In the genomic region with DNA sequence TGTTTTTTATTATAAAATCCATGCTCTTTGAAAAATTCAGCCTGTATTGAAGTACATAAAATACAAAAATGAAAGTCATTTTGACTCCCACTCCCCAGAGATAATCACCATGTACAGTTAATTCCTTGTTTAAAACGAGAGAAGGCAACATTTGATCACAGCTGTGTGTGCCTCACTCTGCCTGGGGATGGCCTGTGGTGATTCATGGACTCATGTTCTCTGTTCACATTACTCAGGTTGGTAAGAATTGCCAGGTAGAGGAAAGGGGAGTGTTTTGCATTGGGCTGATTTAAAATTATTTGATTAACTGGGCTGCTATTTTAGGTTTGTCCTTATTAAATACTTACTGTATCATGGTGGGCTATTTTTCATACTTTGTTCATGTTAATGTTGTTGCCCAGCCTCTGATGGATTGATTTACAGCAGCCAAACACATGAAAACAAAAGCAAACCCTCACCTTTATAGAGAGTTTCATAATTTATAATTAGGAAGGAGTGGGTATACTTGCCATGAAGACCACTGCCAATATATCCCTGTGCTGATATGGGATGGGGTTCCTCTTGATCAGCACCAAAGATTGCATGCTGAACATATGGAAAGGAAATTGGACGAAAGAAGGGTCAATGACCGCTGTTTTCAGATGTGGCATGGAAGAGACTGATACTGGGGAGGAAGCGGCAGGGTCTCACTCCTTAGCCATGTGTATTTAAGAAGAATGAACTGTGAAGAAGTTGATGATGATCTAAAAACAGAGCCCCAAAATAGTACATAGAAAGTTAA, we compare ENCODE assay signal across 2 cellular contexts.
TF ChIP-seq lines count a peak whose summit lies in the region.

No MANE protein-coding gene starts in this region.

TF ChIP-seq in SK-N-SH, 30 proteins besides CTCF, POLR2A, EP300 and RAD21 (continued from another document):
- TF ChIP-seq MEF2A (IDR thresholded peaks at IDR 0.05; ENCODE audit: borderline replicate concordance, low read depth) (no peak), TCF12 (IDR thresholded peaks at IDR 0.05) (no peak)

TF ChIP-seq in SK-N-SH treated with all-trans-retinoic acid at 6 μM for 48 hours, 23 proteins besides CTCF, POLR2A, EP300 and RAD21 (continued from another document):
- TF ChIP-seq ZC3H10 (CRISPR knock-in tag; IDR thresholded peaks at IDR 0.05) (no peak), ZNF8 (CRISPR knock-in tag; IDR thresholded peaks at IDR 0.05) (no peak)
- TF ChIP-seq, protein P1, sequence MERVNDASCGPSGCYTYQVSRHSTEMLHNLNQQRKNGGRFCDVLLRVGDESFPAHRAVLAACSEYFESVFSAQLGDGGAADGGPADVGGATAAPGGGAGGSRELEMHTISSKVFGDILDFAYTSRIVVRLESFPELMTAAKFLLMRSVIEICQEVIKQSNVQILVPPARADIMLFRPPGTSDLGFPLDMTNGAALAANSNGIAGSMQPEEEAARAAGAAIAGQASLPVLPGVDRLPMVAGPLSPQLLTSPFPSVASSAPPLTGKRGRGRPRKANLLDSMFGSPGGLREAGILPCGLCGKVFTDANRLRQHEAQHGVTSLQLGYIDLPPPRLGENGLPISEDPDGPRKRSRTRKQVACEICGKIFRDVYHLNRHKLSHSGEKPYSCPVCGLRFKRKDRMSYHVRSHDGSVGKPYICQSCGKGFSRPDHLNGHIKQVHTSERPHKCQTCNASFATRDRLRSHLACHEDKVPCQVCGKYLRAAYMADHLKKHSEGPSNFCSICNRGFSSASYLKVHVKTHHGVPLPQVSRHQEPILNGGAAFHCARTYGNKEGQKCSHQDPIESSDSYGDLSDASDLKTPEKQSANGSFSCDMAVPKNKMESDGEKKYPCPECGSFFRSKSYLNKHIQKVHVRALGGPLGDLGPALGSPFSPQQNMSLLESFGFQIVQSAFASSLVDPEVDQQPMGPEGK (CRISPR knock-in tag; IDR thresholded peaks at IDR 0.05; ENCODE audit: borderline replicate concordance), result no peak
- TF ChIP-seq, protein P2, sequence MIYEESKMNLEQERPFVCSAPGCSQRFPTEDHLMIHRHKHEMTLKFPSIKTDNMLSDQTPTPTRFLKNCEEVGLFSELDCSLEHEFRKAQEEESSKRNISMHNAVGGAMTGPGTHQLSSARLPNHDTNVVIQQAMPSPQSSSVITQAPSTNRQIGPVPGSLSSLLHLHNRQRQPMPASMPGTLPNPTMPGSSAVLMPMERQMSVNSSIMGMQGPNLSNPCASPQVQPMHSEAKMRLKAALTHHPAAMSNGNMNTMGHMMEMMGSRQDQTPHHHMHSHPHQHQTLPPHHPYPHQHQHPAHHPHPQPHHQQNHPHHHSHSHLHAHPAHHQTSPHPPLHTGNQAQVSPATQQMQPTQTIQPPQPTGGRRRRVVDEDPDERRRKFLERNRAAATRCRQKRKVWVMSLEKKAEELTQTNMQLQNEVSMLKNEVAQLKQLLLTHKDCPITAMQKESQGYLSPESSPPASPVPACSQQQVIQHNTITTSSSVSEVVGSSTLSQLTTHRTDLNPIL (CRISPR knock-in tag; IDR thresholded peaks at IDR 0.05; ENCODE audit: low read depth), result no peak
